8 cellular contexts compared by ENCODE assay signal in the genomic region with DNA sequence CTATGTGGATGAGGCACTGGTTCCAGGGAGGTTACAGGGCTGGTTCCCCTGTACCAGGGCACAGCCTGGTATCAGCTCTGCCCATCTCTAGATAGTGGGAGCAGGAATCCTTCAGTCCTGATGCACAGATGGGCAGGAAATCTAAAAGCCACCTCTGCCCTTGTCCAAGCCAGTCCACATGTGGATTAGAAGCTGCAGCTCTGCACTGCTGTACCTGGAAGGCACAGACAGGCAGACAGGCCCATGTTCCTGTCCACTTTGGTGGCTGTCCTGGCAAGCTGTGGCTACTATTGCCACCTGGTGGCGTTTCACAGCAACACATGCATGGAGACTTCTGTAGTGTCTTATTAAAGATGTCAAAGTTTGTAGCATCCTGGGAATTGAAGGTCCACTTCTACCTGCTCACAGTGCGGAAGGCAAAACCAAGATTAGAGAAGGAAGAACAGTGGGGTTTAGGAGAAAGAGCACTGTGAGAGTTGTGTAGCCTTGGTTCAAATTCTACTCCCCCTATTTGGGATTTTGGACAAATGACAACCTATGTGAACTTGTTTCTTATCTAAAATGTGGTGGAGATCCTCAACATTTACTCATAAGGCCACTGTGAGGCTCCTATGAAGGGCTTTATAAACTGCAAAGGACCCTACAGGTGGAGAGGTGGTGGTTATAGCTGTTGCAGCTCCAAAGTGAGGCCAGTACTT. TPM values are rescaled to one million over a fixed set of nuclear protein-coding genes. Genes with fewer than 3 reads are reported as not detected.
DNase-seq lines count a peak whose midpoint lies in the region; ATAC-seq, FAIRE-seq and TF ChIP-seq lines count a peak whose summit lies in the region.

No MANE protein-coding gene starts in this region.

- H2AK5ac ChIP-seq in neuronal stem cell (ENCODE audit: low read depth, low read length): no peak overlapping the region

- H3K23ac ChIP-seq in neuronal stem cell (ENCODE audit: low read depth, low read length, poor library complexity): no peak overlapping the region

- ATAC-seq in PC-3: peak; percentile 88

- H3K9me2 ChIP-seq in PC-3 (replicated peaks; ENCODE audit: low read length): no peaks in the 10 kb centered on the region

- no peak overlapping the region for H2BK15ac ChIP-seq in neuronal stem cell (ENCODE audit: low read length)

- H3K79me2 ChIP-seq in PC-3 (ENCODE audit: low read length): peaks cover 31% of the 10 kb centered on the region

- H3K4me1 ChIP-seq in PC-3 (ENCODE audit: insufficient read depth, low read length): 0 out of 2 replicates have a peak, but pooled peaks cover 10% of the 10 kb centered on the region
- H3K4me1 ChIP-seq in neuronal stem cell (ENCODE audit: control insufficient read depth in 2 of 2, insufficient read depth in 1 of 2, low read depth in 1 of 2, low read length in 2 of 2): peaks cover 5 to 6% of the 10 kb centered on the region in 2 donors
- peaks cover 8% of the 10 kb centered on the region for H3K4me1 ChIP-seq in suprapubic skin

- no peak overlapping the region for H3K27ac ChIP-seq in PC-3 (ENCODE audit: low read length)
- no peak overlapping the region for H3K27ac ChIP-seq in neuronal stem cell (replicated peaks; ENCODE audit: low read length)
- no peak overlapping the region for H3K27ac ChIP-seq in suprapubic skin

- H3K4me2 ChIP-seq in PC-3 (ENCODE audit: low read length) (no peak overlapping the region), neuronal stem cell (ENCODE audit: insufficient read depth, low read length, poor library complexity, severe bottlenecking) (no peak overlapping the region)

- CTCF ChIA-PET in BJ (lab: Yijun Ruan, JAX): interaction anchor here (0.7 to 2.9 kb wide), 40 partner anchors 8 to 672 kb away, joined by 3 to 138 read pairs (median 4); a partner anchor contains a TSS
- CTCF ChIA-PET in PC-3 (lab: Charles Lee): interaction anchor here (0.8 to 1.8 kb wide), 5 partner anchors 85 to 185 kb away, joined by 3 to 15 read pairs (median 4); no protein-coding TSS in a partner anchor

- intact Hi-C loops in PC-3 (cut with micrococcal nuclease): loop anchor here (1.0 to 10.0 kb wide), 8 partner anchors 28 to 498 kb away; a partner anchor contains a TSS

- H3K14ac ChIP-seq in neuronal stem cell (ENCODE audit: low read length): no peak overlapping the region

- FAIRE-seq in GM19239 (lab: Jason Lieb, UNC): peak; percentile 71

- H3K9ac ChIP-seq in PC-3 (ENCODE audit: low read length): no peak overlapping the region
- no peak overlapping the region for H3K9ac ChIP-seq in neuronal stem cell (ENCODE audit: low read depth, low read length, poor library complexity)

- no peak overlapping the region for H2BK12ac ChIP-seq in neuronal stem cell (ENCODE audit: low read length)

- TF ChIP-seq CTCF in BJ (IDR thresholded peaks at IDR 0.05; ENCODE audit: insufficient read depth, low read depth, low read length) (peak; percentile 84), PC-3 (conservative IDR thresholded peaks at IDR 0.05; ENCODE audit: low read depth, low read length) (peak; percentile 88), fibroblast of the aortic adventitia (IDR thresholded peaks at IDR 0.05; ENCODE audit: insufficient read depth, low read length) (peak; percentile 82), suprapubic skin (IDR thresholded peaks at IDR 0.05) (peak; percentile 81 to 93)

- no peak for TF ChIP-seq EP300 in suprapubic skin (IDR thresholded peaks at IDR 0.05)

- H3K18ac ChIP-seq in neuronal stem cell (ENCODE audit: low read length): no peak overlapping the region

- H3K27me3 ChIP-seq in BJ (ENCODE audit: control insufficient read depth, insufficient read depth, low read length): no peaks in the 10 kb centered on the region
- H3K27me3 ChIP-seq in PC-3 (ENCODE audit: low read length): no peaks in the 10 kb centered on the region
- no peaks in the 10 kb centered on the region for H3K27me3 ChIP-seq in neuronal stem cell (ENCODE audit: control insufficient read depth in 3 of 3, insufficient read depth in 3 of 3, low read depth in 1 of 3, low read length in 3 of 3)
- H3K27me3 ChIP-seq in suprapubic skin: no peaks in the 10 kb centered on the region

- no peak overlapping the region for H4K8ac ChIP-seq in neuronal stem cell (ENCODE audit: low read depth, low read length)

- no peak overlapping the region for H4K91ac ChIP-seq in neuronal stem cell (ENCODE audit: low read depth, low read length, poor library complexity)

- TF ChIP-seq POLR2A in suprapubic skin (IDR thresholded peaks at IDR 0.05): no peak

- no peak overlapping the region for H3K4ac ChIP-seq in neuronal stem cell (ENCODE audit: low read length)

- no peaks in the 10 kb centered on the region for H3F3A ChIP-seq in PC-3 (ENCODE audit: low read length, unreplicated experiment)

- H2AFZ ChIP-seq in PC-3 (ENCODE audit: low read length) (no peak overlapping the region), neuronal stem cell (ENCODE audit: low read length) (no peak overlapping the region)

- H3K9me3 ChIP-seq in PC-3 (ENCODE audit: low read length) (no peaks in the 10 kb centered on the region), neuronal stem cell (replicated peaks in 1 of 2; ENCODE audit: control insufficient read depth in 2 of 2, insufficient read depth in 1 of 2, low read depth in 1 of 2, low read length in 2 of 2) (peaks cover 0 to 9% of the 10 kb centered on the region in 2 donors), suprapubic skin (no peaks in the 10 kb centered on the region)

- no CpG with 5 or more reads among the region's 2 CpGs for WGBS in neuronal stem cell (ENCODE audit: extremely low coverage in 2 of 2, insufficient read length in 2 of 2, insufficient replicate concordance in 1 of 2), 2 donors
- WGBS in suprapubic skin: 50% methylated on average over 2 of the region's 2 CpGs

- H3K79me1 ChIP-seq in neuronal stem cell (ENCODE audit: low read depth, low read length): no peaks in the 10 kb centered on the region

- DNase-seq in BJ (ENCODE audit: low read depth): no peak
- DNase-seq in GM19239 (ENCODE audit: insufficient read length, low spot score): peak; percentile 36
- DNase-seq in HT1080 (ENCODE audit: low read depth): peak; percentile 73
- peak; percentile 88 for DNase-seq in PC-3
- DNase-seq in activated T-cell treated with anti-CD3 and anti-CD28 coated beads, Interleukin-2, amount 50 U/mL, for 48 hours: peak; percentile 79 to 80
- DNase-seq in fibroblast of the aortic adventitia (ENCODE audit: low read depth): peak; percentile 82
- DNase-seq in neuronal stem cell (ENCODE audit: low spot score): peak; percentile 71
- peak; percentile 83 to 85 for DNase-seq in suprapubic skin (ENCODE audit: low spot score in 2 of 2)

- BruUV-seq in PC-3 (replicated peaks; lab: Mats Ljungman, UMichigan): no TSS peak

- POLR2A ChIA-PET in BJ (lab: Charles Lee): no interaction called here
- POLR2A ChIA-PET in PC-3 (lab: Charles Lee; ENCODE audit: unreplicated experiment): no interaction called here

- no peak overlapping the region for H2BK5ac ChIP-seq in neuronal stem cell (ENCODE audit: low read length)

- peak overlapping the region; percentile 37 for H2BK120ac ChIP-seq in neuronal stem cell (ENCODE audit: low read depth, low read length)

- H3K36me3 ChIP-seq in BJ (ENCODE audit: control insufficient read depth, insufficient read depth, low read length) (no peaks in the 10 kb centered on the region), PC-3 (ENCODE audit: low read depth, low read length) (no peaks in the 10 kb centered on the region), neuronal stem cell (replicated peaks in 1 of 2; ENCODE audit: control insufficient read depth in 2 of 2, insufficient read depth in 2 of 2, low read length in 2 of 2) (no peaks in the 10 kb centered on the region), suprapubic skin (no peaks in the 10 kb centered on the region)

- no peak overlapping the region for H3K4me3 ChIP-seq in BJ (ENCODE audit: low read depth, low read length)
- H3K4me3 ChIP-seq in PC-3 (ENCODE audit: low read length): no peak overlapping the region
- no peak overlapping the region for H3K4me3 ChIP-seq in fibroblast of the aortic adventitia (ENCODE audit: low read depth, low read length)
- H3K4me3 ChIP-seq in neuronal stem cell (ENCODE audit: low read length in 2 of 2): no peak overlapping the region
- no peak overlapping the region for H3K4me3 ChIP-seq in suprapubic skin

- H4K20me1 ChIP-seq in PC-3 (ENCODE audit: low read length): no peaks in the 10 kb centered on the region

RNA-seq across cellular contexts. Expression of a gene that starts 30.1 kb away (rescaled TPM):
- polyA plus RNA-seq in BJ (2011; rRNA removed): 3.8 and 6.1 TPM in 2 replicates
- 18.7 and 27.1 TPM in 2 replicates for polyA minus RNA-seq in BJ (2011; rRNA and poly(A)+ RNA removed)
- total RNA-seq in HT1080 (2014; rRNA removed; shearing (Covaris generic)): 1.9 and 2.2 TPM in 2 replicates
- polyA plus RNA-seq in HT1080 (2015; cell fraction: cytosol; rRNA removed): 3.9 and 5.8 TPM in 2 replicates
- 15.8 and 19.4 TPM in 2 replicates for polyA plus RNA-seq in HT1080 (2015; cell fraction: nucleus; rRNA removed)
- 10.4 and 14.9 TPM in 2 replicates for total RNA-seq in PC-3 (2014; rRNA removed)
- total RNA-seq in fibroblast of the aortic adventitia (ENCODE audit: low replicate concordance): 6.5 and 44.6 TPM in 2 replicates
- polyA plus RNA-seq in neuronal stem cell (2013, experiment 1 of 2): 3.2 TPM
- 3.3 TPM for polyA plus RNA-seq in neuronal stem cell (2013, experiment 2 of 2)
- 10 to 100 TPM in 3 of 4 donors, 1 to 10 TPM in 1; 9.1 to 34.7 (median 22.2) TPM for total RNA-seq in suprapubic skin
